In the genomic region with DNA sequence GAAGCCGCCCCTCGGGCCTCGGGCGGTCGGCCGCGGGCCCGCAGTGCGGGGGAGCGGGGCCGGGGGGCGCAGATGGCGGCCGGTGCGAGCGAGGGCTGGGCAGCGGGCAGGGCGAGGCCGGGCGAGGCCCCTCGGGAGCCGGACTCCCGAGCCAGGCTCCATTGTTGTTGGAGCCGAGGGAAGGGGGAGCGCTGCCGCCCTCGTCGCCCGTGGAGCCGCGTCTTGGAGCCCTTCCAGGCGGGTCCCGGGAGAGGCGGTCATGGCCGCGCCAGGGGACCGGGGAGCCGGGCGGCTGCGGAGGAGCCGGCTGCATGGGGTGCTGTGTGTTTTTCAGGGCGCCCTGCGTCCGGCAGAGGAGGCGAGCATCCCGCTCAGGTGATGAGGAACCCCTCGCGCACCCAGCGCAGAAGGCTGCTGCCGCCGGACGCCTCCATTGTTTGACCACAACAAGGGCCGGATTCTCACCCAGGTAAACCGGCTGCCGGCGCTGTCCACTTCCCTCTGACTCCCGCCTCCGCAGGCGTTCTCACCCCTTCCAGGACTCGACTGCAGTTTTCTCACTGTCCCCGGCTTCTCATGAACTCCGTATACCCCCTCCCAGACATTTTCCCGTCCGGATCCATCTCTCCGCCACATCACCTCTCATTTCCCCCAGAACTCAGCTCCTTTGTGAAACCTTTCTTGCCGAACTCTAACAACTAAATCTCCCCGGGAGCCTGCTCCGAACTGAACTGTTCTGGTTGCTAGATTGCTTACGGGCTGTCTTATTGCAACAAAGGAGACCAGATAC, we compare ENCODE assay signal across 8 cellular contexts. TPM values are rescaled to one million over a fixed set of nuclear protein-coding genes. Genes with fewer than 3 reads are reported as not detected.
DNase-seq lines count a peak whose midpoint lies in the region; ATAC-seq and TF ChIP-seq lines count a peak whose summit lies in the region.

No MANE protein-coding gene starts in this region.

- H3K4me1 Mint-ChIP-seq in activated B cell treated with CpG ODN at 0.5 μM for 24 hours = peaks cover 15% of the 10 kb centered on the region
- H3K4me1 Mint-ChIP-seq in memory B cell = peaks cover 15% of the 10 kb centered on the region
- peaks cover 49% of the 10 kb centered on the region for H3K4me1 Mint-ChIP-seq in stimulated activated naive CD8-positive, alpha-beta T cell treated with anti-CD3 and anti-CD28 coated beads, Interleukin-15, Interleukin-2, amounts not matched to agents 100 ng/mL and 50 ng/mL, for 24 hours (ENCODE audit: low read depth)

- H3K4me3 Mint-ChIP-seq in activated B cell treated with CpG ODN at 0.5 μM for 24 hours (peak overlapping the region; percentile 92), memory B cell (peak overlapping the region; percentile 89)
- H3K4me3 Mint-ChIP-seq in stimulated activated naive CD8-positive, alpha-beta T cell treated with anti-CD3 and anti-CD28 coated beads, Interleukin-15, Interleukin-2, amounts not matched to agents 100 ng/mL and 50 ng/mL, for 24 hours = peak overlapping the region; percentile 90

- H3K27me3 Mint-ChIP-seq in activated B cell treated with CpG ODN at 0.5 μM for 24 hours = no peaks in the 10 kb centered on the region
- H3K27me3 Mint-ChIP-seq in memory B cell = no peaks in the 10 kb centered on the region
- H3K27me3 Mint-ChIP-seq in stimulated activated naive CD8-positive, alpha-beta T cell treated with anti-CD3 and anti-CD28 coated beads, Interleukin-15, Interleukin-2, amounts not matched to agents 100 ng/mL and 50 ng/mL, for 24 hours = no peaks in the 10 kb centered on the region

- H3K4me3 ChIP-seq in duodenal mucosa (ENCODE audit: low read depth in 1 of 2, low read length in 2 of 2) = peak overlapping the region; percentile 63 to 75

- intact Hi-C loops in activated B cell treated with CpG ODN at 0.5 μM for 24 hours (cut with micrococcal nuclease) = loop anchor here (1.0 to 10.0 kb wide), 4 partner anchors 594 to 1709 kb away; partner anchors contain the start of genes MPHOSPH9, MTRFR, NCOR2 and VPS33A

- H3K4me1 ChIP-seq in duodenal mucosa (ENCODE audit: control insufficient read depth in 1 of 2, insufficient read depth in 2 of 2, low read length in 2 of 2) = peaks cover 7% of the 10 kb centered on the region in 2 donors

- CTCF ChIA-PET in activated B cell treated with CpG ODN at 0.5 μM for 24 hours (lab: Charles Lee) = interaction anchor here (0.9 kb wide), 1 partner anchor 10 kb away, joined by 5 read pairs; no protein-coding TSS in a partner anchor

- DNase-seq in AG20443 (ENCODE audit: low spot score) (peak; percentile 38), HT1080 (ENCODE audit: low read depth) (peak; percentile 18), activated B cell treated with CpG ODN at 0.5 μM for 24 hours (peak; percentile 46), memory B cell (ENCODE audit: low spot score in 2 of 2) (peak; percentile 28 to 51), T1000 (lab: John Stamatoyannopoulos, UW) (no peak)

- POLR2A ChIA-PET in activated B cell treated with CpG ODN at 0.5 μM for 24 hours (lab: Charles Lee) = interaction anchor here (0.6 kb wide), 1 partner anchor 607 kb away, joined by 3 read pairs; no protein-coding TSS in a partner anchor

- peak overlapping the region; percentile 50 to 59 for H3K9ac ChIP-seq in duodenal mucosa (ENCODE audit: low read depth in 1 of 2, low read length in 2 of 2)

- no peak for TF ChIP-seq CTCF in activated B cell treated with CpG ODN at 0.5 μM for 24 hours (IDR thresholded peaks at IDR 0.05)

- ATAC-seq in GM19395 (IDR thresholded peaks at IDR 0.05; ENCODE audit: unreplicated experiment) (peak; percentile 27), activated B cell treated with CpG ODN at 0.5 μM for 24 hours (ENCODE audit: low read depth) (no peak), memory B cell (ENCODE audit: low read depth) (no peak)

- peak overlapping the region; percentile 54 for H3K27ac ChIP-seq in duodenal mucosa (ENCODE audit: low read depth, low read length)

- peaks cover 6 to 10% of the 10 kb centered on the region in 2 donors for H3K36me3 ChIP-seq in duodenal mucosa (ENCODE audit: control insufficient read depth in 1 of 2, insufficient read depth in 2 of 2, low read length in 2 of 2)

- peak overlapping the region; percentile 82 for H3K27ac Mint-ChIP-seq in activated B cell treated with CpG ODN at 0.5 μM for 24 hours
- peak overlapping the region; percentile 81 for H3K27ac Mint-ChIP-seq in memory B cell
- peak overlapping the region; percentile 80 for H3K27ac Mint-ChIP-seq in stimulated activated naive CD8-positive, alpha-beta T cell treated with anti-CD3 and anti-CD28 coated beads, Interleukin-15, Interleukin-2, amounts not matched to agents 100 ng/mL and 50 ng/mL, for 24 hours

- H3K9me3 Mint-ChIP-seq in activated B cell treated with CpG ODN at 0.5 μM for 24 hours = no peaks in the 10 kb centered on the region
- no peaks in the 10 kb centered on the region for H3K9me3 Mint-ChIP-seq in memory B cell
- H3K9me3 Mint-ChIP-seq in stimulated activated naive CD8-positive, alpha-beta T cell treated with anti-CD3 and anti-CD28 coated beads, Interleukin-15, Interleukin-2, amounts not matched to agents 100 ng/mL and 50 ng/mL, for 24 hours = no peaks in the 10 kb centered on the region

- H3K36me3 Mint-ChIP-seq in activated B cell treated with CpG ODN at 0.5 μM for 24 hours (ENCODE audit: low read depth) (peaks cover 18% of the 10 kb centered on the region), memory B cell (peaks cover 5% of the 10 kb centered on the region)
- peaks cover 22% of the 10 kb centered on the region for H3K36me3 Mint-ChIP-seq in stimulated activated naive CD8-positive, alpha-beta T cell treated with anti-CD3 and anti-CD28 coated beads, Interleukin-15, Interleukin-2, amounts not matched to agents 100 ng/mL and 50 ng/mL, for 24 hours (ENCODE audit: low read depth)

- no peaks in the 10 kb centered on the region for H3K27me3 ChIP-seq in duodenal mucosa (ENCODE audit: control insufficient read depth in 1 of 2, insufficient read depth in 2 of 2, low read length in 2 of 2)

- H3K9me3 ChIP-seq in duodenal mucosa (ENCODE audit: control insufficient read depth in 1 of 2, low read length in 2 of 2) = no peaks in the 10 kb centered on the region

RNA-seq across cellular contexts. Expression of gene ZNF664, which starts 0.7 kb away (rescaled TPM):
- total RNA-seq in HT1080 (2014; rRNA removed; shearing (Covaris generic)) = 46.8 and 55.4 TPM in 2 replicates
- polyA plus RNA-seq in HT1080 (2015; cell fraction: cytosol; rRNA removed) = 51.9 and 60.4 TPM in 2 replicates
- 34.4 and 35.6 TPM in 2 replicates for polyA plus RNA-seq in HT1080 (2015; cell fraction: nucleus; rRNA removed)
- total RNA-seq in activated B cell treated with CpG ODN at 0.5 μM for 24 hours = 35.6 and 40.7 TPM in 2 replicates

RNA-seq across cellular contexts. Expression of gene CCDC92, which starts 1.1 kb away (rescaled TPM):
- total RNA-seq in HT1080 (2014; rRNA removed; shearing (Covaris generic)) = 0.33 and 0.63 TPM in 2 replicates
- polyA plus RNA-seq in HT1080 (2015; cell fraction: cytosol; rRNA removed) = 2.8 and 2.9 TPM in 2 replicates
- 1.7 and 2.1 TPM in 2 replicates for polyA plus RNA-seq in HT1080 (2015; cell fraction: nucleus; rRNA removed)
- total RNA-seq in activated B cell treated with CpG ODN at 0.5 μM for 24 hours = 21.5 and 23.7 TPM in 2 replicates

Comparison
In these comparisons a context has a peak if more than half of its experiments do, and no peak if none do; other contexts are left out.
1. RNA of gene CCDC92, which starts 1.1 kb away (total RNA-seq): 21.5 to 23.7 TPM in activated B cell treated with CpG ODN at 0.5 μM for 24 hours; 0.33 to 0.63 TPM in HT1080; every median in the first group is over 10 times any median in the second.
2. Peak in every context shown above with its lines, with median percentiles within 50 percentile points of each other: H3K27ac Mint-ChIP-seq and H3K4me3 Mint-ChIP-seq.